In the genomic region with DNA sequence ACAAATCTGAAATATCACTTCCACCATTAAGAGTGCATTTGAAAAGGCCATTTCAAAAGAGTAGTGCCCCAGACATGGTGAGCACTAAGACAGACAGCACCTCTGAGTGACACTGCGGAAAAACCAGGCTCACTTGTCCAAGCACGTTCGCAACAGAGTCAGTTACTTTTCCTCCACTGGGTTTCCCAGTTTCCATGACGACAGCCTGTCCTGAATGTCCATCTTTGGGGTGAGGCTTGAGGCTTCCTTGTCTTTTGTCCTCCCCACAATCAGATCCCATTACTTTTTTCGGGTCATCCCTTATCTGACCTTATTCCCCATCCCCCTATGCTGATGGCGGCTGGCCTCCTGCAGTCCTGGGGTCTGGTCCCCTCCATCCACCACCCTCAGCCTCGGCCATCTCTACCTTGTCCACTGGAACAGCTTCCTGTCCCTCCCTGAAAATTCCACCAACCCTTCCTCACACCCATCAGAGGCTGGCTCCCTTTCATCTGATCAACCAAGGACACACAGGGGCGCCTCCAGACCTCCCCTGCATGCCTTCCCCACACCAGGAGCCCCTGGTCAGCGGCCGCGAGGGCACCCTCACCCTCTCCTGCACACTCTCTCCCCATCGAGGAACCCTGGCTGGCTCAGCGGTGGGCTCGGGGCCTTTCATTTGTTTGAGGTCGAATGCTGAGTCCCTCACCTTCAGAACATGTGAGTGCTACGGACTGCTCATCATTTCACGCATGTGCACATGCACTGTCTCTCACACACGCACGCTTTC, we compare ENCODE assay signal across 12 cellular contexts.
"Had no signal": no experiment of that assay in that cellular context is flagged by ENCODE, and none has a peak within 500 bp of the region (broad histone marks: within the 10 kb centered on the region; RNA-seq: fewer than 3 reads in every experiment).

No MANE protein-coding gene starts in this region.

- ATAC-seq: gastrocnemius medialis, sciatic nerve had no signal

- H3K9me3 ChIP-seq: breast epithelium, gastrocnemius medialis, left ventricle myocardium inferior, vagina had no signal

- H3K27me3 ChIP-seq: vagina had no signal

- H3K36me3 ChIP-seq: breast epithelium, gastrocnemius medialis, left ventricle myocardium inferior, vagina had no signal

- H3K27ac ChIP-seq: breast epithelium, gastrocnemius medialis, left ventricle myocardium inferior, vagina had no signal

- H3K4me1 ChIP-seq: breast epithelium, gastrocnemius medialis, left ventricle myocardium inferior, vagina had no signal

- DNase-seq: activated gamma-delta T cell treated with Interleukin-2 at 50 U/mL for 16 hours; activated T-cell treated with anti-CD3 and anti-CD28 coated beads, Interleukin-2, amount 50 U/mL, for 24 hours; effector CD8-positive, alpha-beta T cell; gastrocnemius medialis; kidney; left ventricle myocardium inferior; mesendoderm; stimulated activated CD4-positive, alpha-beta T cell treated with anti-CD3 and anti-CD28 coated beads, Interleukin-12 subunit alpha, Interleukin-12 subunit beta, amount 100 ng/mL, for 4 hours; stimulated activated CD4-positive, alpha-beta T cell treated with anti-CD3 and anti-CD28 coated beads, Interleukin-2, amount 100 ng/mL, for 48 hours had no signal

- H3K4me3 ChIP-seq: breast epithelium, gastrocnemius medialis, left ventricle myocardium inferior, vagina had no signal
